In genomic region chr22:35378547-35379078, GRCh38 we compare ENCODE assay signal across 1 cellular context.
A peak's percentile ranks its signal among the peaks of the same experiment; 100 is the strongest.
TF ChIP-seq lines count a peak whose summit lies in the region.

No MANE protein-coding gene starts in this region.

TF ChIP-seq in HepG2, 621 proteins besides CTCF, POLR2A, EP300 and RAD21 (continued from another document and continues in another):
- no peak; the same call in 1 of the 2 replicates for TF ChIP-seq HMG20A (CRISPR knock-in tag; IDR thresholded peaks at IDR 0.05; ENCODE audit: borderline replicate concordance)
- no peak for TF ChIP-seq FOXK2 (IDR thresholded peaks at IDR 0.05)
- TF ChIP-seq SALL1 (CRISPR knock-in tag; IDR thresholded peaks at IDR 0.05): no peak; the same call in 1 of the 2 replicates
- TF ChIP-seq, protein P1, sequence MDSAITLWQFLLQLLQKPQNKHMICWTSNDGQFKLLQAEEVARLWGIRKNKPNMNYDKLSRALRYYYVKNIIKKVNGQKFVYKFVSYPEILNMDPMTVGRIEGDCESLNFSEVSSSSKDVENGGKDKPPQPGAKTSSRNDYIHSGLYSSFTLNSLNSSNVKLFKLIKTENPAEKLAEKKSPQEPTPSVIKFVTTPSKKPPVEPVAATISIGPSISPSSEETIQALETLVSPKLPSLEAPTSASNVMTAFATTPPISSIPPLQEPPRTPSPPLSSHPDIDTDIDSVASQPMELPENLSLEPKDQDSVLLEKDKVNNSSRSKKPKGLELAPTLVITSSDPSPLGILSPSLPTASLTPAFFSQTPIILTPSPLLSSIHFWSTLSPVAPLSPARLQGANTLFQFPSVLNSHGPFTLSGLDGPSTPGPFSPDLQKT (CRISPR knock-in tag; IDR thresholded peaks at IDR 0.05; ENCODE audit: borderline replicate concordance): no peak
- TF ChIP-seq PHB2 (IDR thresholded peaks at IDR 0.05; ENCODE audit: partially characterized antibody): no peak
- TF ChIP-seq ATAD3A (CRISPR knock-in tag; IDR thresholded peaks at IDR 0.05): no peak
- TF ChIP-seq ZNF674 (CRISPR knock-in tag; IDR thresholded peaks at IDR 0.05; ENCODE audit: low read depth): no peak
- TF ChIP-seq KLF6 (CRISPR knock-in tag; IDR thresholded peaks at IDR 0.05): no peak
- TF ChIP-seq, protein P2, sequence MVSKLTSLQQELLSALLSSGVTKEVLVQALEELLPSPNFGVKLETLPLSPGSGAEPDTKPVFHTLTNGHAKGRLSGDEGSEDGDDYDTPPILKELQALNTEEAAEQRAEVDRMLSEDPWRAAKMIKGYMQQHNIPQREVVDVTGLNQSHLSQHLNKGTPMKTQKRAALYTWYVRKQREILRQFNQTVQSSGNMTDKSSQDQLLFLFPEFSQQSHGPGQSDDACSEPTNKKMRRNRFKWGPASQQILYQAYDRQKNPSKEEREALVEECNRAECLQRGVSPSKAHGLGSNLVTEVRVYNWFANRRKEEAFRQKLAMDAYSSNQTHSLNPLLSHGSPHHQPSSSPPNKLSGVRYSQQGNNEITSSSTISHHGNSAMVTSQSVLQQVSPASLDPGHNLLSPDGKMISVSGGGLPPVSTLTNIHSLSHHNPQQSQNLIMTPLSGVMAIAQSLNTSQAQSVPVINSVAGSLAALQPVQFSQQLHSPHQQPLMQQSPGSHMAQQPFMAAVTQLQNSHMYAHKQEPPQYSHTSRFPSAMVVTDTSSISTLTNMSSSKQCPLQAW (CRISPR knock-in tag; IDR thresholded peaks at IDR 0.05): no peak
- TF ChIP-seq TIGD3 (CRISPR knock-in tag; IDR thresholded peaks at IDR 0.05; ENCODE audit: borderline replicate concordance): no peak
- no peak for TF ChIP-seq NFYC (CRISPR knock-in tag; IDR thresholded peaks at IDR 0.05)
- no peak for TF ChIP-seq ZNF558 (CRISPR knock-in tag; IDR thresholded peaks at IDR 0.05; ENCODE audit: borderline replicate concordance)
- TF ChIP-seq, protein P3, sequence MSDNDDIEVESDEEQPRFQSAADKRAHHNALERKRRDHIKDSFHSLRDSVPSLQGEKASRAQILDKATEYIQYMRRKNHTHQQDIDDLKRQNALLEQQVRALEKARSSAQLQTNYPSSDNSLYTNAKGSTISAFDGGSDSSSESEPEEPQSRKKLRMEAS (IDR thresholded peaks at IDR 0.05): 0 out of 2 replicates have a peak, but pooled peaks have one; percentile 24
- no peak for TF ChIP-seq NR2C2 (CRISPR knock-in tag; IDR thresholded peaks at IDR 0.05; ENCODE audit: borderline replicate concordance)
- TF ChIP-seq FOXA1 (IDR thresholded peaks at IDR 0.05): no peak
- 0 out of 2 replicates have a peak, but pooled peaks have one; percentile 5 for TF ChIP-seq FOXA1 (CRISPR knock-in tag; IDR thresholded peaks at IDR 0.05)
- TF ChIP-seq TEF (CRISPR knock-in tag; IDR thresholded peaks at IDR 0.05): no peak
- no peak for TF ChIP-seq ARNT (IDR thresholded peaks at IDR 0.05)
- TF ChIP-seq NPAS2 (CRISPR knock-in tag; IDR thresholded peaks at IDR 0.05; ENCODE audit: borderline replicate concordance): no peak
- no peak for TF ChIP-seq FOXK1 (CRISPR knock-in tag; IDR thresholded peaks at IDR 0.05; ENCODE audit: borderline replicate concordance, low read depth)
- TF ChIP-seq RXRB (CRISPR knock-in tag; IDR thresholded peaks at IDR 0.05; ENCODE audit: borderline replicate concordance): peak; percentile 63; the same call in 1 of the 2 replicates
- peak; percentile 85 for TF ChIP-seq PPARG (CRISPR knock-in tag; conservative IDR thresholded peaks at IDR 0.05)
- no peak for TF ChIP-seq TRAFD1 (CRISPR knock-in tag; IDR thresholded peaks at IDR 0.05; ENCODE audit: borderline replicate concordance)
- TF ChIP-seq SIN3B (IDR thresholded peaks at IDR 0.05; ENCODE audit: low read length): no peak
- TF ChIP-seq NFIB (CRISPR knock-in tag; IDR thresholded peaks at IDR 0.05; ENCODE audit: borderline replicate concordance): no peak
- no peak for TF ChIP-seq HMGXB4 (CRISPR knock-in tag; IDR thresholded peaks at IDR 0.05; ENCODE audit: borderline replicate concordance in 1 of 2, low read depth in 1 of 2)
- no peak; the same call in 1 of the 2 replicates for TF ChIP-seq HOXA3 (CRISPR knock-in tag; IDR thresholded peaks at IDR 0.05)
- TF ChIP-seq TMF1 (CRISPR knock-in tag; IDR thresholded peaks at IDR 0.05; ENCODE audit: low read depth): no peak
- TF ChIP-seq ZNF10 (CRISPR knock-in tag; IDR thresholded peaks at IDR 0.05; ENCODE audit: borderline replicate concordance, low read depth): no peak
- TF ChIP-seq MXD4 (CRISPR knock-in tag; IDR thresholded peaks at IDR 0.05): no peak
- TF ChIP-seq ZMYM4 (CRISPR knock-in tag; IDR thresholded peaks at IDR 0.05): no peak
- TF ChIP-seq ZNF747 (CRISPR knock-in tag; IDR thresholded peaks at IDR 0.05; ENCODE audit: borderline replicate concordance): no peak
- no peak for TF ChIP-seq PHF21A (CRISPR knock-in tag; IDR thresholded peaks at IDR 0.05)
- no peak for TF ChIP-seq MEIS2 (CRISPR knock-in tag; IDR thresholded peaks at IDR 0.05)
- no peak for TF ChIP-seq AFF4 (CRISPR knock-in tag; IDR thresholded peaks at IDR 0.05)
- peak; percentile 49 for TF ChIP-seq TEAD3 (CRISPR knock-in tag; optimal IDR thresholded peaks at IDR 0.05; ENCODE audit: borderline replicate concordance)
- TF ChIP-seq ZC3H4 (CRISPR knock-in tag; IDR thresholded peaks at IDR 0.05; ENCODE audit: borderline replicate concordance): no peak
- TF ChIP-seq EED (CRISPR knock-in tag; IDR thresholded peaks at IDR 0.05): no peak
- TF ChIP-seq ZNF879 (CRISPR knock-in tag; IDR thresholded peaks at IDR 0.05): no peak
- TF ChIP-seq TFDP2 (CRISPR knock-in tag; IDR thresholded peaks at IDR 0.05): no peak
- no peak for TF ChIP-seq ZNF556 (CRISPR knock-in tag; IDR thresholded peaks at IDR 0.05; ENCODE audit: borderline replicate concordance)
- TF ChIP-seq, protein P4, sequence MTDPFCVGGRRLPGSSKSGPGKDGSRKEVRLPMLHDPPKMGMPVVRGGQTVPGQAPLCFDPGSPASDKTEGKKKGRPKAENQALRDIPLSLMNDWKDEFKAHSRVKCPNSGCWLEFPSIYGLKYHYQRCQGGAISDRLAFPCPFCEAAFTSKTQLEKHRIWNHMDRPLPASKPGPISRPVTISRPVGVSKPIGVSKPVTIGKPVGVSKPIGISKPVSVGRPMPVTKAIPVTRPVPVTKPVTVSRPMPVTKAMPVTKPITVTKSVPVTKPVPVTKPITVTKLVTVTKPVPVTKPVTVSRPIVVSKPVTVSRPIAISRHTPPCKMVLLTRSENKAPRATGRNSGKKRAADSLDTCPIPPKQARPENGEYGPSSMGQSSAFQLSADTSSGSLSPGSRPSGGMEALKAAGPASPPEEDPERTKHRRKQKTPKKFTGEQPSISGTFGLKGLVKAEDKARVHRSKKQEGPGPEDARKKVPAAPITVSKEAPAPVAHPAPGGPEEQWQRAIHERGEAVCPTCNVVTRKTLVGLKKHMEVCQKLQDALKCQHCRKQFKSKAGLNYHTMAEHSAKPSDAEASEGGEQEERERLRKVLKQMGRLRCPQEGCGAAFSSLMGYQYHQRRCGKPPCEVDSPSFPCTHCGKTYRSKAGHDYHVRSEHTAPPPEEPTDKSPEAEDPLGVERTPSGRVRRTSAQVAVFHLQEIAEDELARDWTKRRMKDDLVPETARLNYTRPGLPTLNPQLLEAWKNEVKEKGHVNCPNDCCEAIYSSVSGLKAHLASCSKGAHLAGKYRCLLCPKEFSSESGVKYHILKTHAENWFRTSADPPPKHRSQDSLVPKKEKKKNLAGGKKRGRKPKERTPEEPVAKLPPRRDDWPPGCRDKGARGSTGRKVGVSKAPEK (CRISPR knock-in tag; IDR thresholded peaks at IDR 0.05; ENCODE audit: borderline replicate concordance): no peak
- TF ChIP-seq SOX5 (CRISPR knock-in tag; IDR thresholded peaks at IDR 0.05; ENCODE audit: borderline replicate concordance): no peak
- TF ChIP-seq ZNF460 (CRISPR knock-in tag; IDR thresholded peaks at IDR 0.05; ENCODE audit: borderline replicate concordance): 0 out of 2 replicates have a peak, but pooled peaks have one; percentile 35
- TF ChIP-seq ZNF143 (CRISPR knock-in tag; IDR thresholded peaks at IDR 0.05): no peak
- TF ChIP-seq ZNF572 (CRISPR knock-in tag; IDR thresholded peaks at IDR 0.05): no peak
- TF ChIP-seq KDM2A (CRISPR knock-in tag; IDR thresholded peaks at IDR 0.05; ENCODE audit: borderline replicate concordance, low read depth): no peak
- 0 out of 2 replicates have a peak, but pooled peaks have one; percentile 5 for TF ChIP-seq HDAC2 (CRISPR knock-in tag; IDR thresholded peaks at IDR 0.05)
- no peak for TF ChIP-seq ETV6 (CRISPR knock-in tag; conservative IDR thresholded peaks at IDR 0.05)
- no peak for TF ChIP-seq ZNF34 (CRISPR knock-in tag; IDR thresholded peaks at IDR 0.05; ENCODE audit: borderline replicate concordance)
- TF ChIP-seq TSC22D2 (CRISPR knock-in tag; IDR thresholded peaks at IDR 0.05; ENCODE audit: borderline replicate concordance): no peak
- 0 out of 2 replicates have a peak, but pooled peaks have one; percentile 18 for TF ChIP-seq MED1 (CRISPR knock-in tag; IDR thresholded peaks at IDR 0.05)
- TF ChIP-seq RBFOX2 (IDR thresholded peaks at IDR 0.05; ENCODE audit: low read depth, low read length): no peak
